ENCODE assay signal across 8 cellular contexts in the genomic region with DNA sequence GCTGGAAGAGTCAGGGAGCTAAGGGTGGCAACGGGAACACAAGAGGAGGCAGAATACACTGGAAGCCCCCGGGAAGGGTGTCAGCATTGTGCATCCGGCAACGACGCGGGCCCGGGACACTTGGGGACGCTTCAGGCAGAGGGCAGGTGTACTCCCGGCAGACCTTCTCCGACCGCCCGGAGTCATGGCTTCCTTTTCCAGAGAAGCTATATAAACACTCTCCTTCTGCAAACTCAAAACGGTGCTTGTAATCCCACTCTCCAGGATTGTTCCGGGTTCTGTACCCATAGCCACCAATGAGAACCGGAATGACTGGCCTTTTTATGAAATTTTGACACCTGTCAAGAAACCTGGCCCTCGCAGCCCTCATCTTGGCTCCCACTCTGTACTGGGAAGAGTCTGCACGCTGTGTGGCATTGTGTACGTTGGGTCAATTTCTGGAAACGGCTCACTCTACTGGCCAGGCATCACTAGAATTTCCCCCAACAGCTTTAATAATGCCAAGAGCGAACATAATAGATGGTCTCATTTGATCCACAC. TPM values are rescaled to one million over a fixed set of nuclear protein-coding genes. Genes with fewer than 3 reads are reported as not detected.
DNase-seq lines count a peak whose midpoint lies in the region; ATAC-seq, FAIRE-seq and TF ChIP-seq lines count a peak whose summit lies in the region.

No MANE protein-coding gene starts in this region.

- no peak overlapping the region for H3K27ac Mint-ChIP-seq in activated naive CD4-positive, alpha-beta T cell treated with anti-CD3 and anti-CD28 coated beads, Interleukin-2, amount 50 U/mL, for 24 hours
- H3K27ac Mint-ChIP-seq in brain: peak overlapping the region; percentile 48 to 90 (median 65)

- peaks cover 7% of the 10 kb centered on the region for H3K9me3 ChIP-seq in lower lobe of right lung

- H3K4me3 Mint-ChIP-seq in activated naive CD4-positive, alpha-beta T cell treated with anti-CD3 and anti-CD28 coated beads, Interleukin-2, amount 50 U/mL, for 24 hours: peak overlapping the region; percentile 77
- peak overlapping the region; percentile 90 to 95 (median 94) for H3K4me3 Mint-ChIP-seq in brain

- H3K27me3 ChIP-seq in lower lobe of right lung (ENCODE audit: low read depth): peaks cover 64% of the 10 kb centered on the region

- DNase-seq in activated naive CD4-positive, alpha-beta T cell treated with Interleukin-2 at 50 U/mL for 16 hours: no peak
- DNase-seq in lower lobe of right lung (no peak), urothelium cell line (ENCODE audit: low spot score) (peak; percentile 29), medulla oblongata (ENCODE audit: extremely low spot score) (no peak)
- no peak for DNase-seq in activated CD4-positive, alpha-beta T cell treated with anti-CD3 and anti-CD28 coated beads, Interleukin-2, amount 50 U/mL, for 4 hours

- H3K4me3 ChIP-seq in lower lobe of right lung: peak overlapping the region; percentile 58

- peaks cover 5% of the 10 kb centered on the region for H3K4me1 Mint-ChIP-seq in activated naive CD4-positive, alpha-beta T cell treated with anti-CD3 and anti-CD28 coated beads, Interleukin-2, amount 50 U/mL, for 24 hours
- no peaks in the 10 kb centered on the region for H3K4me1 Mint-ChIP-seq in brain

- peak overlapping the region; percentile 24 for H3K27ac ChIP-seq in lower lobe of right lung

- intact Hi-C loops in lower lobe of right lung (cut with DNase I): no loop called here

- peaks cover 23% of the 10 kb centered on the region for H3K4me1 ChIP-seq in lower lobe of right lung

- FAIRE-seq in urothelium cell line (lab: Jason Lieb, UNC): no peak

- no peaks in the 10 kb centered on the region for H3K36me3 ChIP-seq in lower lobe of right lung

- peaks cover 55% of the 10 kb centered on the region for H3K27me3 Mint-ChIP-seq in activated naive CD4-positive, alpha-beta T cell treated with anti-CD3 and anti-CD28 coated beads, Interleukin-2, amount 50 U/mL, for 24 hours
- H3K27me3 Mint-ChIP-seq in brain: peaks cover 22% of the 10 kb centered on the region

- peaks cover 11% of the 10 kb centered on the region for H3K36me3 Mint-ChIP-seq in activated naive CD4-positive, alpha-beta T cell treated with anti-CD3 and anti-CD28 coated beads, Interleukin-2, amount 50 U/mL, for 24 hours
- no peaks in the 10 kb centered on the region for H3K36me3 Mint-ChIP-seq in brain

- peaks cover 20% of the 10 kb centered on the region for H3K9me3 Mint-ChIP-seq in activated naive CD4-positive, alpha-beta T cell treated with anti-CD3 and anti-CD28 coated beads, Interleukin-2, amount 50 U/mL, for 24 hours
- H3K9me3 Mint-ChIP-seq in brain: peaks cover 13 to 27% (median 23%) of the 10 kb centered on the region in 5 experiments

- TF ChIP-seq CTCF in brain (conservative IDR thresholded peaks at IDR 0.05): no peak
- TF ChIP-seq CTCF in lower lobe of right lung (IDR thresholded peaks at IDR 0.05): no peak

- ATAC-seq in lower lobe of right lung: peak; percentile 48 to 51
- ATAC-seq in HG03135 (IDR thresholded peaks at IDR 0.05; ENCODE audit: unreplicated experiment): no peak

RNA-seq across cellular contexts. Expression of gene MCC, which starts 0.5 kb away (rescaled TPM):
- polyA plus RNA-seq in brain (ENCODE audit: insufficient read depth, low read depth, low replicate concordance): 1.2 TPM
- 20.6 TPM for total RNA-seq in lower lobe of right lung

RNA-seq across cellular contexts. Expression of gene YTHDC2, which starts 24.8 kb away (rescaled TPM):
- 3.2 TPM for polyA plus RNA-seq in brain (ENCODE audit: insufficient read depth, low read depth, low replicate concordance)
- total RNA-seq in lower lobe of right lung: 21.1 TPM

RNA-seq across cellular contexts. Expression of gene TSSK1B, which starts 53.9 kb away (rescaled TPM):
- polyA plus RNA-seq in brain (ENCODE audit: insufficient read depth, low read depth, low replicate concordance): not detected
- not detected for total RNA-seq in lower lobe of right lung
